16 cellular contexts compared by ENCODE assay signal in genomic region chr4:98611649-98612317, GRCh38.
"Had no signal": no experiment of that assay in that cellular context is flagged by ENCODE, and none has a peak within 500 bp of the region (broad histone marks: within the 10 kb centered on the region; RNA-seq: fewer than 3 reads in every experiment).

No MANE protein-coding gene starts in this region.

- H2AFZ ChIP-seq: hepatocyte had no signal

- H3K4me3 Mint-ChIP-seq: activated CD8-positive, alpha-beta memory T cell treated with anti-CD3 and anti-CD28 coated beads, Interleukin-2, amount 10 ng/mL, durations not matched to agents 7 days and 5 days; nephron had no signal

- H3K27ac ChIP-seq: colonic mucosa, epithelial cell of prostate, gastroesophageal sphincter, hepatocyte, pancreas, stomach, transverse colon had no signal

- H3K27me3 Mint-ChIP-seq: activated CD8-positive, alpha-beta memory T cell treated with anti-CD3 and anti-CD28 coated beads, Interleukin-2, amount 10 ng/mL, durations not matched to agents 7 days and 5 days had no signal

- H3K9me3 ChIP-seq: colonic mucosa, gastroesophageal sphincter, pancreas, stomach, transverse colon had no signal

- H3K4me1 ChIP-seq: colonic mucosa, gastroesophageal sphincter, pancreas had no signal

- H3K27ac Mint-ChIP-seq: activated CD8-positive, alpha-beta memory T cell treated with anti-CD3 and anti-CD28 coated beads, Interleukin-2, amount 10 ng/mL, durations not matched to agents 7 days and 5 days had no signal

- H3K4me2 ChIP-seq: hepatocyte had no signal

- ATAC-seq: activated CD8-positive, alpha-beta memory T cell treated with anti-CD3 and anti-CD28 coated beads, Interleukin-2, amount 10 ng/mL, durations not matched to agents 7 days and 5 days; gastroesophageal sphincter; left ventricle myocardium superior; pancreas had no signal

- H3K9me3 Mint-ChIP-seq: nephron had no signal

- DNase-seq: activated CD8-positive, alpha-beta memory T cell treated with anti-CD3 and anti-CD28 coated beads, Interleukin-2, amount 10 ng/mL, durations not matched to agents 7 days and 5 days; activated T-cell treated with anti-CD3 and anti-CD28 coated beads, Interleukin-2, amount 50 U/mL, for 48 hours; colonic mucosa; effector CD4-positive, alpha-beta T cell; kidney; left ventricle myocardium superior; mesenchymal stem cell; pancreas; stimulated activated CD4-positive, alpha-beta T cell treated with anti-CD3 and anti-CD28 coated beads, Interleukin-4, amount 100 ng/mL, for 24 hours; stomach; T-helper 2 cell; transverse colon had no signal

- H3K36me3 ChIP-seq: colonic mucosa, gastroesophageal sphincter, pancreas, stomach, transverse colon had no signal

- H3K4me3 ChIP-seq: colonic mucosa, gastroesophageal sphincter, hepatocyte, pancreas, stomach, transverse colon had no signal

- H3K27me3 ChIP-seq: colonic mucosa, gastroesophageal sphincter, hepatocyte, pancreas, stomach, transverse colon had no signal
